ENCODE assay signal across 1 cellular context in genomic region chr5:57137401-57137800, GRCh38.
TF ChIP-seq lines count a peak whose summit lies in the region.

No MANE protein-coding gene starts in this region.

TF ChIP-seq in GM23338, 12 proteins besides CTCF, POLR2A, EP300 and RAD21 (continued from another document):
- no peak for TF ChIP-seq ZNF462 (CRISPR knock-in tag; IDR thresholded peaks at IDR 0.05)
